Comparison of ENCODE assay signal across 8 cellular contexts in genomic region chr2:96264656-96265348, GRCh38. TPM values are rescaled to one million over a fixed set of nuclear protein-coding genes. Genes with fewer than 3 reads are reported as not detected.
DNase-seq lines count a peak whose midpoint lies in the region; ATAC-seq and TF ChIP-seq lines count a peak whose summit lies in the region.

No MANE protein-coding gene starts in this region.

- peak; percentile 5 for ATAC-seq in HG02943 (IDR thresholded peaks at IDR 0.05; ENCODE audit: low read depth, unreplicated experiment)

- H3K79me2 ChIP-seq in OCI-LY7 (ENCODE audit: insufficient read depth, low read depth, low read length) = peaks cover 51% of the 10 kb centered on the region

- intact Hi-C loops in OCI-LY7 (cut with micrococcal nuclease; ENCODE audit: unreplicated experiment) = loop anchor here (1.0 to 10.0 kb wide), 5 partner anchors 24 to 240 kb away; partner anchors contain the start of genes ASTL, DUSP2 and NEURL3

- peaks cover 61% of the 10 kb centered on the region for H3K36me3 ChIP-seq in OCI-LY7 (ENCODE audit: insufficient read depth, low read length)

- peak; percentile 59 for DNase-seq in EH (ENCODE audit: low read depth)
- DNase-seq in OCI-LY7 (ENCODE audit: low spot score) = peak; percentile 81
- peak; percentile 78 for DNase-seq in astrocyte of the hippocampus (ENCODE audit: low read depth, low spot score)
- peak; percentile 19 for DNase-seq in stimulated activated CD4-positive, alpha-beta T cell treated with anti-CD3 and anti-CD28 coated beads, Interleukin-4, amount 100 ng/mL, for 1 hour
- no peak for DNase-seq in amniotic stem cell (lab: John Stamatoyannopoulos, UW)
- no peak for DNase-seq in middle frontal gyrus (ENCODE audit: extremely low spot score, low spot score)

- H3K4me1 ChIP-seq in OCI-LY7 (ENCODE audit: insufficient read depth, low read length, poor library complexity, severe bottlenecking) = peaks cover 36% of the 10 kb centered on the region

- H2AFZ ChIP-seq in OCI-LY7 (ENCODE audit: low read length) = no peak overlapping the region

- H3K9me3 ChIP-seq in OCI-LY7 (ENCODE audit: low read length) (no peaks in the 10 kb centered on the region), iPS-18c (ENCODE audit: control insufficient read depth, insufficient read depth, low read length) (peaks cover 2% of the 10 kb centered on the region)

- H3K4me2 ChIP-seq in OCI-LY7 (ENCODE audit: low read length) = peak overlapping the region; percentile 99

- H3K9me2 ChIP-seq in OCI-LY7 (ENCODE audit: insufficient read depth, low read length) = no peaks in the 10 kb centered on the region

- H3K4me3 ChIP-seq in OCI-LY7 (ENCODE audit: low read depth, low read length, poor library complexity, severe bottlenecking) (peak overlapping the region; percentile 79), iPS-18c (ENCODE audit: insufficient read depth, low read depth, low read length) (peak overlapping the region; percentile 99)

- CTCF ChIA-PET in OCI-LY7 (lab: Charles Lee; ENCODE audit: unreplicated experiment) = interaction anchor here (0.6 to 1.2 kb wide), 6 partner anchors 23 to 272 kb away, joined by 3 to 5 read pairs (median 4); partner anchors contain the start of gene STARD7

- TF ChIP-seq CTCF in OCI-LY7 (conservative IDR thresholded peaks at IDR 0.05; ENCODE audit: low read length) = peak; percentile 85

- BruUV-seq in OCI-LY7 (replicated peaks; lab: Mats Ljungman, UMichigan) = TSS peak; percentile 64

- peak overlapping the region; percentile 62 for H3K27ac ChIP-seq in OCI-LY7 (ENCODE audit: low read depth, low read length, poor library complexity, severe bottlenecking)

- H4K20me1 ChIP-seq in OCI-LY7 (ENCODE audit: insufficient read depth, low read length) = peaks cover 13% of the 10 kb centered on the region

- POLR2A ChIA-PET in OCI-LY7 (lab: Charles Lee) = interaction anchor here (0.6 to 1.0 kb wide), 5 partner anchors 23 to 90 kb away, joined by 3 to 5 read pairs (median 3); partner anchors contain the start of gene STARD7

RNA-seq across cellular contexts. Expression of gene TMEM127, which starts 1.0 kb away (rescaled TPM):
- total RNA-seq in OCI-LY7 (2014; rRNA removed; shearing (Covaris generic)) = 12.0 and 12.1 TPM in 2 replicates
- 20.4 and 21.1 TPM in 2 replicates for total RNA-seq in OCI-LY7 (2022)

RNA-seq across cellular contexts. Expression of gene CIAO1, which starts 1.2 kb away (rescaled TPM):
- total RNA-seq in OCI-LY7 (2014; rRNA removed; shearing (Covaris generic)) = 89.8 and 128 TPM in 2 replicates
- total RNA-seq in OCI-LY7 (2022) = 85.2 and 89.6 TPM in 2 replicates

RNA-seq across cellular contexts. Expression of gene SNRNP200, which starts 40.5 kb away (rescaled TPM):
- 76.0 and 79.3 TPM in 2 replicates for total RNA-seq in OCI-LY7 (2014; rRNA removed; shearing (Covaris generic))
- 213 and 216 TPM in 2 replicates for total RNA-seq in OCI-LY7 (2022)

RNA-seq across cellular contexts. Expression of gene STARD7, which starts 56.2 kb away (rescaled TPM):
- total RNA-seq in OCI-LY7 (2014; rRNA removed; shearing (Covaris generic)) = 208 and 239 TPM in 2 replicates
- 186 and 206 TPM in 2 replicates for total RNA-seq in OCI-LY7 (2022)

Comparison
In these comparisons a context has a peak if more than half of its experiments do, and no peak if none do; other contexts are left out.
1. DNase-seq: peak in EH (single experiment), OCI-LY7 (single experiment), astrocyte of the hippocampus (single experiment) and stimulated activated CD4-positive, alpha-beta T cell treated with anti-CD3 and anti-CD28 coated beads, Interleukin-4, amount 100 ng/mL, for 1 hour (single experiment); none in amniotic stem cell (single experiment) and middle frontal gyrus (single experiment).